ENCODE assay signal across 1 cellular context in the genomic region with DNA sequence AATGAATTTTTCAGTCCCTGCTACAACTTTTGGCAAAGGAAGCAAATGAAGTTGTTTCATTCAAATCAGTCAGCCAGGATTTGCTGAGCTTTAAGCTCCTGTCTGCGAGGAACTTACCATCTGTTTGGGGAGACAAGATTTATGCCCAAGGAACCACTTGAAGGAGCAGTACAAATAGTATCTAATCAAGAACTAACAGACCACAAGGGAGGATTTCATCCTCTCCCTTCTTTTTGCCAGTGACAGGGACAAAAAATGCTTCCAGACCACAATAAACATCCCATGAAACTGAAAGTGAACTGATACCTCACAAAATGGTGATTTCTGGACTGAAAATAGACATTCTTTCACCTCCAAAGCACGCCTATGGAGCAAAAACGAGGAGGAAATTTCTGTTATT.
TF ChIP-seq lines count a peak whose summit lies in the region.

No MANE protein-coding gene starts in this region.

TF ChIP-seq in IMR-90, 13 proteins besides CTCF, POLR2A, EP300 and RAD21 (continued from another document):
- TF ChIP-seq, protein P1, sequence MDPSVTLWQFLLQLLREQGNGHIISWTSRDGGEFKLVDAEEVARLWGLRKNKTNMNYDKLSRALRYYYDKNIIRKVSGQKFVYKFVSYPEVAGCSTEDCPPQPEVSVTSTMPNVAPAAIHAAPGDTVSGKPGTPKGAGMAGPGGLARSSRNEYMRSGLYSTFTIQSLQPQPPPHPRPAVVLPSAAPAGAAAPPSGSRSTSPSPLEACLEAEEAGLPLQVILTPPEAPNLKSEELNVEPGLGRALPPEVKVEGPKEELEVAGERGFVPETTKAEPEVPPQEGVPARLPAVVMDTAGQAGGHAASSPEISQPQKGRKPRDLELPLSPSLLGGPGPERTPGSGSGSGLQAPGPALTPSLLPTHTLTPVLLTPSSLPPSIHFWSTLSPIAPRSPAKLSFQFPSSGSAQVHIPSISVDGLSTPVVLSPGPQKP (IDR thresholded peaks at IDR 0.05; ENCODE audit: borderline replicate concordance, low read depth, low read length): no peak
- TF ChIP-seq RFX5 (IDR thresholded peaks at IDR 0.05; ENCODE audit: low read depth, low read length) (no peak), MXI1 (IDR thresholded peaks at IDR 0.05; ENCODE audit: borderline replicate concordance, low read depth, low read length) (no peak), MAZ (IDR thresholded peaks at IDR 0.05; ENCODE audit: borderline replicate concordance, low read depth, low read length) (no peak)
TF ChIP-seq in IMR-90: peak in this region for 0.
